In genomic region chr13:98456423-98456845, GRCh38 we compare ENCODE assay signal across 19 cellular contexts.
A peak's percentile ranks its signal among the peaks of the same experiment; 100 is the strongest.
DNase-seq lines count a peak whose midpoint lies in the region; ATAC-seq and FAIRE-seq lines count a peak whose summit lies in the region.
"Had no signal": no experiment of that assay in that cellular context is flagged by ENCODE, and none has a peak within 500 bp of the region (broad histone marks: within the 10 kb centered on the region; RNA-seq: fewer than 3 reads in every experiment).

No MANE protein-coding gene starts in this region.

- DNase-seq in activated naive CD8-positive, alpha-beta T cell treated with anti-CD3 and anti-CD28 coated beads for 36 hours = no peak
- peak; percentile 86 for DNase-seq in NCI-H1417 treated with DMSO at 0.1 percent for 48 hours (lab: John Stamatoyannopoulos, UW)
- DNase-seq in effector memory CD8-positive, alpha-beta T cell = no peak
- DNase-seq in NCI-H1092 (lab: John Stamatoyannopoulos, UW) = no peak
- no peak for DNase-seq in RCC 7860 (ENCODE audit: low spot score)
- no peak for DNase-seq in A172 (ENCODE audit: low spot score)
- DNase-seq: activated CD8-positive, alpha-beta T cell treated with anti-CD3 and anti-CD28 coated beads, Interleukin-2, amount 10 ng/mL, durations not matched to agents 7 days and 5 days; activated effector memory CD4-positive, alpha-beta T cell treated with Interleukin-2 at 50 U/mL for 16 hours; dermis blood vessel endothelial cell; head of caudate nucleus; immature natural killer cell; natural killer cell; NCI-H1694; NCI-H524 treated with DMSO at 0.1 percent for 48 hours; SK-N-SH had no signal

- no peaks in the 10 kb centered on the region for H3K9me3 ChIP-seq in thymus (ENCODE audit: control insufficient read depth)
- H3K9me3 ChIP-seq: SK-N-SH had no signal

- H3K27ac Mint-ChIP-seq in activated naive CD8-positive, alpha-beta T cell = peak overlapping the region; percentile 46
- H3K27ac Mint-ChIP-seq in activated naive CD8-positive, alpha-beta T cell treated with anti-CD3 and anti-CD28 coated beads for 36 hours = no peak overlapping the region
- H3K27ac Mint-ChIP-seq in effector memory CD8-positive, alpha-beta T cell = peak overlapping the region; percentile 33 to 38
- H3K27ac Mint-ChIP-seq: activated CD8-positive, alpha-beta T cell treated with anti-CD3 and anti-CD28 coated beads, Interleukin-2, amount 10 ng/mL, durations not matched to agents 7 days and 5 days; natural killer cell had no signal

- no peaks in the 10 kb centered on the region for H3K9me3 Mint-ChIP-seq in activated naive CD8-positive, alpha-beta T cell (ENCODE audit: low read depth)
- no peaks in the 10 kb centered on the region for H3K9me3 Mint-ChIP-seq in activated naive CD8-positive, alpha-beta T cell treated with anti-CD3 and anti-CD28 coated beads for 36 hours
- no peaks in the 10 kb centered on the region for H3K9me3 Mint-ChIP-seq in effector memory CD8-positive, alpha-beta T cell
- H3K9me3 Mint-ChIP-seq: immature natural killer cell, natural killer cell had no signal

- no peaks in the 10 kb centered on the region for H3K36me3 Mint-ChIP-seq in activated naive CD8-positive, alpha-beta T cell
- H3K36me3 Mint-ChIP-seq in activated naive CD8-positive, alpha-beta T cell treated with anti-CD3 and anti-CD28 coated beads for 36 hours = peaks cover 22% of the 10 kb centered on the region
- H3K36me3 Mint-ChIP-seq in effector memory CD8-positive, alpha-beta T cell (ENCODE audit: insufficient read depth) = peaks cover 68% of the 10 kb centered on the region
- H3K36me3 Mint-ChIP-seq: natural killer cell had no signal

- H3K4me1 ChIP-seq in thymus (ENCODE audit: control insufficient read depth, insufficient read depth, low read length) = peaks cover 27% of the 10 kb centered on the region

- no peak overlapping the region for H3K4me3 ChIP-seq in thymus (ENCODE audit: low read length)

- no peaks in the 10 kb centered on the region for H3K27me3 ChIP-seq in thymus (ENCODE audit: control insufficient read depth, insufficient read depth)

- H3K4me3 Mint-ChIP-seq in activated naive CD8-positive, alpha-beta T cell = no peak overlapping the region
- H3K4me3 Mint-ChIP-seq in activated naive CD8-positive, alpha-beta T cell treated with anti-CD3 and anti-CD28 coated beads for 36 hours = no peak overlapping the region
- no peak overlapping the region for H3K4me3 Mint-ChIP-seq in effector memory CD8-positive, alpha-beta T cell
- H3K4me3 Mint-ChIP-seq: activated CD8-positive, alpha-beta T cell treated with anti-CD3 and anti-CD28 coated beads, Interleukin-2, amount 10 ng/mL, durations not matched to agents 7 days and 5 days; immature natural killer cell; natural killer cell had no signal

- 15% methylated on average over 6 of the region's 6 CpGs for WGBS in thymus

- FAIRE-seq in RCC 7860 (lab: Jason Lieb, UNC) = no peak
- FAIRE-seq: astrocyte, TTC549 had no signal

- ATAC-seq in effector memory CD8-positive, alpha-beta T cell (replicated peaks) = no peak
- ATAC-seq: activated CD8-positive, alpha-beta T cell treated with anti-CD3 and anti-CD28 coated beads, Interleukin-2, amount 10 ng/mL, durations not matched to agents 7 days and 5 days; natural killer cell had no signal

- H3K27me3 Mint-ChIP-seq in activated naive CD8-positive, alpha-beta T cell = no peaks in the 10 kb centered on the region
- H3K27me3 Mint-ChIP-seq in activated naive CD8-positive, alpha-beta T cell treated with anti-CD3 and anti-CD28 coated beads for 36 hours = no peaks in the 10 kb centered on the region
- H3K27me3 Mint-ChIP-seq in effector memory CD8-positive, alpha-beta T cell = no peaks in the 10 kb centered on the region

- H3K4me1 Mint-ChIP-seq in activated naive CD8-positive, alpha-beta T cell (ENCODE audit: low read depth) = peaks cover 7% of the 10 kb centered on the region
- H3K4me1 Mint-ChIP-seq in activated naive CD8-positive, alpha-beta T cell treated with anti-CD3 and anti-CD28 coated beads for 36 hours = peaks cover 10% of the 10 kb centered on the region
- peaks cover 7% of the 10 kb centered on the region in 2 donors for H3K4me1 Mint-ChIP-seq in effector memory CD8-positive, alpha-beta T cell (ENCODE audit: low read depth in 2 of 2)

- peaks cover 64% of the 10 kb centered on the region for H3K36me3 ChIP-seq in thymus (ENCODE audit: control insufficient read depth, insufficient read depth)

- peak overlapping the region; percentile 54 for H3K27ac ChIP-seq in thymus (ENCODE audit: low read depth)
